ENCODE assay signal across 1 cellular context in the genomic region with DNA sequence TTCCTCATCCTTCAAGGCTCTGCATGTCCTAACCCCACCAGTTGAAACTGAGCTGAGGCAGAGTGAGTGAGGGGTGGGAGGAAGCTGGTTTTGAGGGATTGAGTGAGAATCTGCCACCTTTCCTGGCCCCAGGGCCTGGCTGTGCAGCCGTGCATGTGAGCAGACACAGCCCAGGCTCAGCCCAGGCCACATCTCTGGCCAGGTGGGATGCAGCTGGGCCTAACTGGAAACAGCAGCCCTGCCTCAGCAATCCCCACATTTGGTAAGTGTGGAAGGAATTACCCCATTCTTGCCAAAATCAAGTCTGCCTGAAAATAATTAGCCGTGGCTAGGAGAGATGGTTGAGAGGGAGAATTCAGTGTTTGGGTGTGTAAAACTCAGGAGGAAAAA.
A peak's percentile ranks its signal among the peaks of the same experiment; 100 is the strongest.
TF ChIP-seq lines count a peak whose summit lies in the region.

No MANE protein-coding gene starts in this region.

TF ChIP-seq in SK-N-SH, 30 proteins besides CTCF, POLR2A, EP300 and RAD21 (continued from another document):
- TF ChIP-seq MAX (IDR thresholded peaks at IDR 0.05; ENCODE audit: low read depth) (no peak), RCOR1 (IDR thresholded peaks at IDR 0.05; ENCODE audit: low read length) (peak; percentile 81; the same call in 1 of the 2 replicates), GATA2 (CRISPR knock-in tag; IDR thresholded peaks at IDR 0.05) (peak; percentile 49; the same call in 1 of the 2 replicates)
TF ChIP-seq in SK-N-SH: peak in this region for 3.
